Comparison of ENCODE assay signal across 1 cellular context in genomic region chr14:97021571-97022171, GRCh38.
TF ChIP-seq lines count a peak whose summit lies in the region.

No MANE protein-coding gene starts in this region.

TF ChIP-seq in GM12878, 131 proteins besides CTCF, POLR2A, EP300 and RAD21 (continued from another document):
- TF ChIP-seq, protein P1, sequence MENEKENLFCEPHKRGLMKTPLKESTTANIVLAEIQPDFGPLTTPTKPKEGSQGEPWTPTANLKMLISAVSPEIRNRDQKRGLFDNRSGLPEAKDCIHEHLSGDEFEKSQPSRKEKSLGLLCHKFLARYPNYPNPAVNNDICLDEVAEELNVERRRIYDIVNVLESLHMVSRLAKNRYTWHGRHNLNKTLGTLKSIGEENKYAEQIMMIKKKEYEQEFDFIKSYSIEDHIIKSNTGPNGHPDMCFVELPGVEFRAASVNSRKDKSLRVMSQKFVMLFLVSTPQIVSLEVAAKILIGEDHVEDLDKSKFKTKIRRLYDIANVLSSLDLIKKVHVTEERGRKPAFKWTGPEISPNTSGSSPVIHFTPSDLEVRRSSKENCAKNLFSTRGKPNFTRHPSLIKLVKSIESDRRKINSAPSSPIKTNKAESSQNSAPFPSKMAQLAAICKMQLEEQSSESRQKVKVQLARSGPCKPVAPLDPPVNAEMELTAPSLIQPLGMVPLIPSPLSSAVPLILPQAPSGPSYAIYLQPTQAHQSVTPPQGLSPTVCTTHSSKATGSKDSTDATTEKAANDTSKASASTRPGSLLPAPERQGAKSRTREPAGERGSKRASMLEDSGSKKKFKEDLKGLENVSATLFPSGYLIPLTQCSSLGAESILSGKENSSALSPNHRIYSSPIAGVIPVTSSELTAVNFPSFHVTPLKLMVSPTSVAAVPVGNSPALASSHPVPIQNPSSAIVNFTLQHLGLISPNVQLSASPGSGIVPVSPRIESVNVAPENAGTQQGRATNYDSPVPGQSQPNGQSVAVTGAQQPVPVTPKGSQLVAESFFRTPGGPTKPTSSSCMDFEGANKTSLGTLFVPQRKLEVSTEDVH (IDR thresholded peaks at IDR 0.05; ENCODE audit: low read depth, partially characterized antibody), result no peak
- peak; percentile 51; the same call in 1 of the 2 replicates for TF ChIP-seq HCFC1 (IDR thresholded peaks at IDR 0.05; ENCODE audit: low read length)
- TF ChIP-seq ATF7 (IDR thresholded peaks at IDR 0.05; ENCODE audit: low read depth), result no peak
- TF ChIP-seq CUX1 (IDR thresholded peaks at IDR 0.05; ENCODE audit: insufficient replicate concordance, low read depth, low read length), result no peak
- no peak for TF ChIP-seq SMARCA5 (IDR thresholded peaks at IDR 0.05)
- no peak for TF ChIP-seq BMI1 (IDR thresholded peaks at IDR 0.05; ENCODE audit: borderline replicate concordance)
- TF ChIP-seq, protein P2, sequence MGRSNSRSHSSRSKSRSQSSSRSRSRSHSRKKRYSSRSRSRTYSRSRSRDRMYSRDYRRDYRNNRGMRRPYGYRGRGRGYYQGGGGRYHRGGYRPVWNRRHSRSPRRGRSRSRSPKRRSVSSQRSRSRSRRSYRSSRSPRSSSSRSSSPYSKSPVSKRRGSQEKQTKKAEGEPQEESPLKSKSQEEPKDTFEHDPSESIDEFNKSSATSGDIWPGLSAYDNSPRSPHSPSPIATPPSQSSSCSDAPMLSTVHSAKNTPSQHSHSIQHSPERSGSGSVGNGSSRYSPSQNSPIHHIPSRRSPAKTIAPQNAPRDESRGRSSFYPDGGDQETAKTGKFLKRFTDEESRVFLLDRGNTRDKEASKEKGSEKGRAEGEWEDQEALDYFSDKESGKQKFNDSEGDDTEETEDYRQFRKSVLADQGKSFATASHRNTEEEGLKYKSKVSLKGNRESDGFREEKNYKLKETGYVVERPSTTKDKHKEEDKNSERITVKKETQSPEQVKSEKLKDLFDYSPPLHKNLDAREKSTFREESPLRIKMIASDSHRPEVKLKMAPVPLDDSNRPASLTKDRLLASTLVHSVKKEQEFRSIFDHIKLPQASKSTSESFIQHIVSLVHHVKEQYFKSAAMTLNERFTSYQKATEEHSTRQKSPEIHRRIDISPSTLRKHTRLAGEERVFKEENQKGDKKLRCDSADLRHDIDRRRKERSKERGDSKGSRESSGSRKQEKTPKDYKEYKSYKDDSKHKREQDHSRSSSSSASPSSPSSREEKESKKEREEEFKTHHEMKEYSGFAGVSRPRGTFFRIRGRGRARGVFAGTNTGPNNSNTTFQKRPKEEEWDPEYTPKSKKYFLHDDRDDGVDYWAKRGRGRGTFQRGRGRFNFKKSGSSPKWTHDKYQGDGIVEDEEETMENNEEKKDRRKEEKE (IDR thresholded peaks at IDR 0.05), result no peak
- no peak for TF ChIP-seq DPF2 (IDR thresholded peaks at IDR 0.05)
- no peak for TF ChIP-seq LARP7 (IDR thresholded peaks at IDR 0.05)
- TF ChIP-seq MXI1 (IDR thresholded peaks at IDR 0.05; ENCODE audit: low read depth, low read length), result no peak
- TF ChIP-seq PKNOX1 (IDR thresholded peaks at IDR 0.05), result no peak
- no peak for TF ChIP-seq SRF (IDR thresholded peaks at IDR 0.05; ENCODE audit: low read depth in 2 of 2, low read length in 2 of 2)
- TF ChIP-seq TCF3 (IDR thresholded peaks at IDR 0.05; ENCODE audit: borderline replicate concordance, insufficient read depth, low read depth, low read length), result no peak
- TF ChIP-seq REST (IDR thresholded peaks at IDR 0.05; ENCODE audit: low read depth, low read length), result no peak
- no peak for TF ChIP-seq FOXM1 (IDR thresholded peaks at IDR 0.05; ENCODE audit: low read depth, low read length)
- no peak for TF ChIP-seq BACH1 (IDR thresholded peaks at IDR 0.05; ENCODE audit: borderline replicate concordance)
- no peak for TF ChIP-seq NR2C2 (IDR thresholded peaks at IDR 0.05; ENCODE audit: borderline replicate concordance, control insufficient read depth, insufficient read length, low read depth)
- no peak for TF ChIP-seq RBBP5 (conservative IDR thresholded peaks at IDR 0.05)
- TF ChIP-seq ZNF24 (IDR thresholded peaks at IDR 0.05), result no peak
- no peak for TF ChIP-seq MEF2A (IDR thresholded peaks at IDR 0.05; ENCODE audit: insufficient read depth, low read depth, low read length)
- TF ChIP-seq RAD51 (IDR thresholded peaks at IDR 0.05), result no peak
- peak; percentile 70 for TF ChIP-seq SIX5 (IDR thresholded peaks at IDR 0.05; ENCODE audit: low read depth, low read length, severe bottlenecking)
- no peak for TF ChIP-seq HDGF (IDR thresholded peaks at IDR 0.05)
- TF ChIP-seq USF2 (IDR thresholded peaks at IDR 0.05; ENCODE audit: borderline replicate concordance, low read depth, low read length), result no peak; the same call in 1 of the 2 replicates
